Comparison of ENCODE assay signal across 8 cellular contexts in genomic region chr22:39496131-39496838, GRCh38. TPM values are rescaled to one million over a fixed set of nuclear protein-coding genes. Genes with fewer than 3 reads are reported as not detected.
A peak's percentile ranks its signal among the peaks of the same experiment; 100 is the strongest.
DNase-seq lines count a peak whose midpoint lies in the region; ATAC-seq, FAIRE-seq and TF ChIP-seq lines count a peak whose summit lies in the region.

No MANE protein-coding gene starts in this region.

- H3K4me1 ChIP-seq in A549 (peaks cover under 1% of the 10 kb centered on the region; the same call in 1 of the 3 replicates), H1 (replicated peaks in 1 of 4; ENCODE audit: control insufficient read depth in 3 of 4, insufficient read depth in 4 of 4, low read length in 3 of 4) (no peaks in the 10 kb centered on the region; a peak in 1 of 7 replicates), mucosa of descending colon (ENCODE audit: low read depth) (peaks cover 1% of the 10 kb centered on the region)

- DNase-seq in A549 (ENCODE audit: low read depth in 1 of 2, low spot score in 1 of 2) (peak; percentile 48 to 69), GM13977 (ENCODE audit: low spot score) (peak; percentile 47), NCI-H748 (lab: John Stamatoyannopoulos, UW; ENCODE audit: unreplicated experiment) (peak; percentile 57), H1 (ENCODE audit: low read depth in 1 of 2, low spot score in 2 of 2) (peak in 1 of 2 experiments; percentile 76), mucosa of descending colon (peak; percentile 77 to 82 (median 78)), NK-92 (lab: John Stamatoyannopoulos, UW; ENCODE audit: unreplicated experiment) (no peak)
- DNase-seq in activated CD4-positive, alpha-beta T cell treated with anti-CD3 and anti-CD28 coated beads, Interleukin-2, amount 50 U/mL, for 48 hours: peak; percentile 71 to 77
- DNase-seq in stimulated activated naive CD4-positive, alpha-beta T cell treated with Interleukin-2 at 50 U/mL for 16 hours (lab: John Stamatoyannopoulos, UW): peak; percentile 63

- H3K4me2 ChIP-seq in A549 (no peak overlapping the region), H1 (ENCODE audit: insufficient read depth in 1 of 2, low read depth in 2 of 2, low read length in 2 of 2) (no peak overlapping the region)

- no peak overlapping the region for H4K8ac ChIP-seq in H1 (ENCODE audit: extremely low read depth, insufficient read depth, low read length)

- H2BK120ac ChIP-seq in H1 (replicated peaks; ENCODE audit: low read depth, low read length): no peak overlapping the region

- ATAC-seq in A549 (peak; percentile 90 to 93), mucosa of descending colon (peak; percentile 91)

- no peak overlapping the region for H2BK20ac ChIP-seq in H1 (ENCODE audit: low read length)

- intact Hi-C loops in mucosa of descending colon (cut with DNase I, micrococcal nuclease): no loop called here

- no peak overlapping the region for H4K91ac ChIP-seq in H1 (replicated peaks; ENCODE audit: insufficient read length, low read length)

- H3K27ac ChIP-seq in A549 (no peak overlapping the region), H1 (ENCODE audit: low read depth, low read length) (no peak overlapping the region)

- H3K23ac ChIP-seq in H1 (ENCODE audit: insufficient read length): no peak overlapping the region

- H3K56ac ChIP-seq in H1 (replicated peaks; ENCODE audit: insufficient read length, low read depth, low read length): no peak overlapping the region

- H3K23me2 ChIP-seq in H1 (ENCODE audit: low read depth, low read length): no peaks in the 10 kb centered on the region

- H4K20me1 ChIP-seq in H1 (replicated peaks in 1 of 2; ENCODE audit: control insufficient read depth in 1 of 2, insufficient read depth in 2 of 2, low read length in 2 of 2): peaks cover 0 to 4% of the 10 kb centered on the region in 2 experiments

- TF ChIP-seq CTCF in A549 (IDR thresholded peaks at IDR 0.05) (peak; percentile 53), GM13977 (IDR thresholded peaks at IDR 0.05; ENCODE audit: extremely low read depth, insufficient read depth, missing control alignments) (peak; percentile 73), H1 (IDR thresholded peaks at IDR 0.05; ENCODE audit: control extremely low read depth in 1 of 3, insufficient read depth in 1 of 3, low read depth in 1 of 3, low read length in 3 of 3) (peak; percentile 80 to 90 (median 86)), mucosa of descending colon (IDR thresholded peaks at IDR 0.05) (peak; percentile 74)

- H3K4me3 ChIP-seq in A549 (no peak overlapping the region), H1 (ENCODE audit: extremely low read depth in 1 of 4, insufficient read depth in 2 of 4, low read depth in 3 of 4, low read length in 4 of 4) (no peak overlapping the region), mucosa of descending colon (no peak overlapping the region)

- in situ Hi-C loops in GM13977 (cut with MboI; ENCODE audit: low pct_unique_long_range_greater_than_20kb, low sequenced_read_pairs, unreplicated experiment): no loop called here

- no peak overlapping the region for H2BK12ac ChIP-seq in H1 (ENCODE audit: low read depth, low read length)

- no peak overlapping the region for H3K9ac ChIP-seq in H1 (replicated peaks in 1 of 4; ENCODE audit: extremely low read depth in 1 of 4, low read depth in 3 of 4, low read length in 3 of 4)

- no peak overlapping the region for H4K5ac ChIP-seq in H1 (ENCODE audit: insufficient read length, low read depth, low read length)

- no peaks in the 10 kb centered on the region for H3K79me2 ChIP-seq in H1 (ENCODE audit: control insufficient read depth in 1 of 2, insufficient read depth in 2 of 2, low read length in 2 of 2)

- H3K27me3 ChIP-seq in H1 (replicated peaks in 1 of 4; ENCODE audit: control insufficient read depth in 3 of 4, extremely low read depth in 1 of 4, insufficient read depth in 3 of 4, low read length in 3 of 4): peaks cover 0 to 47% (median 16%) of the 10 kb centered on the region in 4 experiments; a peak in 5 of 7 replicates

- H2BK15ac ChIP-seq in H1 (ENCODE audit: low read length): no peak overlapping the region

- no peaks in the 10 kb centered on the region for H3K79me1 ChIP-seq in H1 (ENCODE audit: low read depth, low read length)

- H3K36me3 ChIP-seq in H1 (ENCODE audit: control insufficient read depth in 2 of 4, insufficient read depth in 4 of 4, low read length in 3 of 4) (no peaks in the 10 kb centered on the region), mucosa of descending colon (ENCODE audit: low read depth) (no peaks in the 10 kb centered on the region)

- 54% methylated on average over 9 of the region's 13 CpGs for WGBS in A549 (ENCODE audit: missing lambda C conversion rate)
- WGBS in H1 (ENCODE audit: extremely low coverage in 1 of 2, insufficient coverage in 1 of 2, insufficient read length in 1 of 2, insufficient replicate concordance in 2 of 2, low coverage in 1 of 2, low lambda C conversion rate in 2 of 2, missing lambda C conversion rate in 1 of 2), 2 experiments: 50% methylated on average over 13 of the region's 13 CpGs; no CpG with 5 or more reads in 1 of the 2 experiments

- POLR2A ChIA-PET in A549 (lab: Yijun Ruan, JAX): interaction anchor here (0.7 to 1.4 kb wide), 3 partner anchors 22 to 851 kb away, joined by 3 to 6 read pairs (median 3); partner anchors contain the start of gene ATF4
- POLR2A ChIA-PET in H1 (lab: Charles Lee; ENCODE audit: partially characterized antibody): interaction anchor here (0.9 to 2.5 kb wide), 8 partner anchors 9 to 177 kb away, joined by 3 to 14 read pairs (median 6); partner anchors contain the start of genes ATF4 and RPL3

- no peak overlapping the region for H2AFZ ChIP-seq in H1 (ENCODE audit: low read length)

- peak in 1 of 2 experiments; percentile 12; a peak in 1 of 5 replicates for TF ChIP-seq RAD21 in A549 (conservative IDR thresholded peaks at IDR 0.05 in 1 of 2, IDR thresholded peaks at IDR 0.05 in 1 of 2)
- peak; percentile 33 to 53; a peak in 3 of 4 replicates for TF ChIP-seq RAD21 in H1 (IDR thresholded peaks at IDR 0.05 in 1 of 2, conservative IDR thresholded peaks at IDR 0.05 in 1 of 2; ENCODE audit: low read depth in 2 of 2, low read length in 2 of 2)

- no peak for FAIRE-seq in A549 (lab: Jason Lieb, UNC)
- FAIRE-seq in H1 (lab: Jason Lieb, UNC): peak; percentile 95

- no peak overlapping the region for H2AK5ac ChIP-seq in H1 (ENCODE audit: low read depth, low read length)

- no peak overlapping the region for H3K18ac ChIP-seq in H1 (ENCODE audit: extremely low read depth, low read length)

- no peak for TF ChIP-seq POLR2A in A549 (IDR thresholded peaks at IDR 0.05; ENCODE audit: low read length)
- TF ChIP-seq POLR2A in H1 (IDR thresholded peaks at IDR 0.05; ENCODE audit: control extremely low read depth in 1 of 2, low read depth in 2 of 2, low read length in 2 of 2): no peak

- H3K9me3 ChIP-seq in A549 (no peaks in the 10 kb centered on the region), H1 (ENCODE audit: insufficient read depth in 2 of 2, low read depth in 1 of 2, low read length in 1 of 2) (no peaks in the 10 kb centered on the region), mucosa of descending colon (no peaks in the 10 kb centered on the region)

- no peak overlapping the region for H3K14ac ChIP-seq in H1 (ENCODE audit: insufficient read length)

- TF ChIP-seq EP300 in A549 (IDR thresholded peaks at IDR 0.05) (no peak), H1 (IDR thresholded peaks at IDR 0.05; ENCODE audit: borderline replicate concordance in 1 of 2, low read depth in 2 of 2, low read length in 2 of 2) (no peak)

- H2BK5ac ChIP-seq in H1 (ENCODE audit: low read depth, low read length): no peak overlapping the region

- CTCF ChIA-PET in A549 (lab: Yijun Ruan, JAX): interaction anchor here (0.6 to 4.4 kb wide), 18 partner anchors 9 to 544 kb away, joined by 3 to 35 read pairs (median 4); no protein-coding TSS in a partner anchor
- CTCF ChIA-PET in H1 (lab: Charles Lee; ENCODE audit: partially characterized antibody): interaction anchor here (0.5 to 19.7 kb wide), 41 partner anchors 9 to 543 kb away, joined by 3 to 361 read pairs (median 4); partner anchors contain the start of genes ATF4 and RPS19BP1

- no peak overlapping the region for H3K4ac ChIP-seq in H1 (replicated peaks; ENCODE audit: insufficient read length, low read depth, low read length)

RNA-seq across cellular contexts. Expression of gene MIEF1, which starts 5.8 kb away (rescaled TPM):
- 19.8 and 20.5 TPM in 2 replicates for polyA plus RNA-seq in A549 (2011; rRNA removed)
- 13.3 and 16.3 TPM in 2 replicates for polyA plus RNA-seq in A549 (2012; cell fraction: cytosol; rRNA removed)
- 14.2 and 14.7 TPM in 2 replicates for polyA plus RNA-seq in A549 (2012; cell fraction: nucleus; rRNA removed)
- polyA plus RNA-seq in A549 (2017; fragmentation: RNase III; extraction: RNeasy Plus Mini Kit Qiagen cat#74134 plus additional on column Dnase treatment): 18.8 to 19.9 TPM (median 19.3 TPM) in 3 replicates
- 26.4 TPM in 2 replicates for polyA minus RNA-seq in A549 (2011; rRNA and poly(A)+ RNA removed)
- total RNA-seq in H1 (2021; fragmentation: NEBNext Ultra II Directional; extraction: Animal tissue kit (Norgen Biotek cat#: 25700)): 31.4 and 32.7 TPM in 2 replicates
- polyA plus RNA-seq in H1 (2011; rRNA removed): 16.8 and 21.0 TPM in 2 replicates
- polyA plus RNA-seq in H1 (2011; cell fraction: cytosol; rRNA removed): 16.4 TPM
- 18.5 TPM for polyA plus RNA-seq in H1 (2011; cell fraction: nucleus; rRNA removed)
- 22.0 to 25.2 TPM (median 22.9 TPM) in 4 replicates for polyA plus RNA-seq in H1 (2012, experiment 1 of 2)
- 14.3 TPM for polyA plus RNA-seq in H1 (2012, experiment 2 of 2)
- polyA plus RNA-seq in H1 (2013, experiment 1 of 2): 18.5 TPM
- polyA plus RNA-seq in H1 (2013, experiment 2 of 2): 18.4 TPM
- polyA minus RNA-seq in H1 (2011; rRNA and poly(A)+ RNA removed): 36.0 and 36.1 TPM in 2 replicates
- 17.9 TPM for polyA minus RNA-seq in H1 (2011; cell fraction: cytosol; rRNA and poly(A)+ RNA removed)
- 17.9 TPM for polyA minus RNA-seq in H1 (2011; cell fraction: nucleus; rRNA and poly(A)+ RNA removed)
- 10 to 100 TPM; 29.8 to 38.4 (median 34.0) TPM for total RNA-seq in mucosa of descending colon

RNA-seq across cellular contexts. Expression of gene ATF4, which starts 24.1 kb away (rescaled TPM):
- polyA plus RNA-seq in A549 (2011; rRNA removed) (557 and 593 TPM in 2 replicates), A549 (2017; fragmentation: RNase III; extraction: RNeasy Plus Mini Kit Qiagen cat#74134 plus additional on column Dnase treatment) (242 to 249 TPM (median 242 TPM) in 3 replicates), H1 (2011; rRNA removed) (685 and 704 TPM in 2 replicates)
- 431 and 472 TPM in 2 replicates for polyA plus RNA-seq in A549 (2012; cell fraction: cytosol; rRNA removed)
- 207 and 345 TPM in 2 replicates for polyA plus RNA-seq in A549 (2012; cell fraction: nucleus; rRNA removed)
- 170 and 220 TPM in 2 replicates for polyA minus RNA-seq in A549 (2011; rRNA and poly(A)+ RNA removed)
- 543 and 553 TPM in 2 replicates for total RNA-seq in H1 (2021; fragmentation: NEBNext Ultra II Directional; extraction: Animal tissue kit (Norgen Biotek cat#: 25700))
- polyA plus RNA-seq in H1 (2011; cell fraction: cytosol; rRNA removed): 868 TPM
- 703 TPM for polyA plus RNA-seq in H1 (2011; cell fraction: nucleus; rRNA removed)
- 598 to 685 TPM (median 617 TPM) in 4 replicates for polyA plus RNA-seq in H1 (2012, experiment 1 of 2)
- 699 TPM for polyA plus RNA-seq in H1 (2012, experiment 2 of 2)
- polyA plus RNA-seq in H1 (2013, experiment 1 of 2): 476 TPM
- polyA plus RNA-seq in H1 (2013, experiment 2 of 2): 475 TPM
- polyA minus RNA-seq in H1 (2011; rRNA and poly(A)+ RNA removed): 314 and 359 TPM in 2 replicates
- polyA minus RNA-seq in H1 (2011; cell fraction: cytosol; rRNA and poly(A)+ RNA removed): 150 TPM
- polyA minus RNA-seq in H1 (2011; cell fraction: nucleus; rRNA and poly(A)+ RNA removed): 255 TPM
- total RNA-seq in mucosa of descending colon: 100 to 1,000 TPM; 201 to 581 (median 205) TPM

RNA-seq across cellular contexts. Expression of gene RPS19BP1, which starts 36.3 kb away (rescaled TPM):
- 47.9 and 51.1 TPM in 2 replicates for polyA plus RNA-seq in A549 (2011; rRNA removed)
- 148 and 162 TPM in 2 replicates for polyA plus RNA-seq in A549 (2012; cell fraction: cytosol; rRNA removed)
- polyA plus RNA-seq in A549 (2012; cell fraction: nucleus; rRNA removed): 77.0 and 84.9 TPM in 2 replicates
- 71.8 to 74.0 TPM (median 72.0 TPM) in 3 replicates for polyA plus RNA-seq in A549 (2017; fragmentation: RNase III; extraction: RNeasy Plus Mini Kit Qiagen cat#74134 plus additional on column Dnase treatment)
- polyA minus RNA-seq in A549 (2011; rRNA and poly(A)+ RNA removed): 8.1 and 8.3 TPM in 2 replicates
- total RNA-seq in H1 (2021; fragmentation: NEBNext Ultra II Directional; extraction: Animal tissue kit (Norgen Biotek cat#: 25700)): 77.5 and 77.9 TPM in 2 replicates
- polyA plus RNA-seq in H1 (2011; rRNA removed): 97.9 and 120 TPM in 2 replicates
- polyA plus RNA-seq in H1 (2011; cell fraction: cytosol; rRNA removed): 120 TPM
- 94.6 TPM for polyA plus RNA-seq in H1 (2011; cell fraction: nucleus; rRNA removed)
- 79.6 to 99.4 TPM (median 89.0 TPM) in 4 replicates for polyA plus RNA-seq in H1 (2012, experiment 1 of 2)
- polyA plus RNA-seq in H1 (2012, experiment 2 of 2): 100 TPM
- polyA plus RNA-seq in H1 (2013, experiment 1 of 2): 71.2 TPM
- polyA plus RNA-seq in H1 (2013, experiment 2 of 2): 71.6 TPM
- polyA minus RNA-seq in H1 (2011; rRNA and poly(A)+ RNA removed): 7.8 and 8.1 TPM in 2 replicates
- polyA minus RNA-seq in H1 (2011; cell fraction: cytosol; rRNA and poly(A)+ RNA removed): 16.2 TPM
- 23.8 TPM for polyA minus RNA-seq in H1 (2011; cell fraction: nucleus; rRNA and poly(A)+ RNA removed)
- total RNA-seq in mucosa of descending colon: 10 to 100 TPM; 59.1 to 77.7 (median 61.2) TPM

RNA-seq across cellular contexts. Expression of gene MGAT3, which starts 39.5 kb away (rescaled TPM):
- 0.62 and 0.65 TPM in 2 replicates for polyA plus RNA-seq in A549 (2011; rRNA removed)
- polyA plus RNA-seq in A549 (2012; cell fraction: cytosol; rRNA removed): 0.63 and 1.1 TPM in 2 replicates
- polyA plus RNA-seq in A549 (2012; cell fraction: nucleus; rRNA removed): 0.95 and 0.98 TPM in 2 replicates
- 0.64 to 0.84 TPM (median 0.70 TPM) in 3 replicates for polyA plus RNA-seq in A549 (2017; fragmentation: RNase III; extraction: RNeasy Plus Mini Kit Qiagen cat#74134 plus additional on column Dnase treatment)
- polyA minus RNA-seq in A549 (2011; rRNA and poly(A)+ RNA removed): 0.58 and 0.70 TPM in 2 replicates
- total RNA-seq in H1 (2021; fragmentation: NEBNext Ultra II Directional; extraction: Animal tissue kit (Norgen Biotek cat#: 25700)): 8.5 and 9.2 TPM in 2 replicates
- 4.3 and 6.3 TPM in 2 replicates for polyA plus RNA-seq in H1 (2011; rRNA removed)
- polyA plus RNA-seq in H1 (2011; cell fraction: cytosol; rRNA removed): 4.7 TPM
- 6.4 TPM for polyA plus RNA-seq in H1 (2011; cell fraction: nucleus; rRNA removed)
- 6.4 to 8.6 TPM (median 7.1 TPM) in 4 replicates for polyA plus RNA-seq in H1 (2012, experiment 1 of 2)
- 5.9 TPM for polyA plus RNA-seq in H1 (2012, experiment 2 of 2)
- polyA plus RNA-seq in H1 (2013, experiment 1 of 2): 5.5 TPM
- 5.2 TPM for polyA plus RNA-seq in H1 (2013, experiment 2 of 2)
- polyA minus RNA-seq in H1 (2011; rRNA and poly(A)+ RNA removed): 5.9 and 6.3 TPM in 2 replicates
- 7.0 TPM for polyA minus RNA-seq in H1 (2011; cell fraction: cytosol; rRNA and poly(A)+ RNA removed)
- polyA minus RNA-seq in H1 (2011; cell fraction: nucleus; rRNA and poly(A)+ RNA removed): 4.2 TPM
- 1 to 10 TPM; 5.1 to 8.5 (median 6.5) TPM for total RNA-seq in mucosa of descending colon

Comparison
In these comparisons a context has a peak if more than half of its experiments do, and no peak if none do; other contexts are left out.
1. Of the 18 proteins assayed by ChIP-seq in both H1 and A549: peak only in H1: none; only in A549: none; in both: CTCF; in neither: 15; mixed calls (peak in some experiments, not most) for 2.